8 cellular contexts compared by ENCODE assay signal in genomic region chr6:54267798-54268197, GRCh38. TPM values are rescaled to one million over a fixed set of nuclear protein-coding genes. Genes with fewer than 3 reads are reported as not detected.
DNase-seq lines count a peak whose midpoint lies in the region; ATAC-seq lines count a peak whose summit lies in the region.

No MANE protein-coding gene starts in this region.

- ATAC-seq in HG02870 (IDR thresholded peaks at IDR 0.05; ENCODE audit: unreplicated experiment) = peak; percentile 56
- peak; percentile 10 for ATAC-seq in left ventricle myocardium superior
- ATAC-seq in HG02588 (IDR thresholded peaks at IDR 0.05; ENCODE audit: unreplicated experiment) = no peak

- intact Hi-C loops in left ventricle myocardium superior (cut with micrococcal nuclease) = no loop called here

- DNase-seq in DMS53 treated with DMSO at 0.1 percent for 48 hours (lab: John Stamatoyannopoulos, UW; ENCODE audit: unreplicated experiment) (peak; percentile 57), RKO (ENCODE audit: low spot score) (peak; percentile 63), left ventricle myocardium superior (no peak), cortex of kidney (lab: John Stamatoyannopoulos, UW) (no peak), pons (ENCODE audit: low spot score) (no peak)
- no peak for DNase-seq in activated CD4-positive, alpha-beta T cell treated with anti-CD3 and anti-CD28 coated beads for 4 hours

RNA-seq across cellular contexts. Expression of gene TINAG, which starts 40.4 kb away (rescaled TPM):
- 0.15 TPM for total RNA-seq in left ventricle myocardium superior

Comparison
In these comparisons a context has a peak if more than half of its experiments do, and no peak if none do; other contexts are left out.
1. DNase-seq: peak in DMS53 treated with DMSO at 0.1 percent for 48 hours (single experiment) and RKO (single experiment); none in left ventricle myocardium superior (single experiment), cortex of kidney (single experiment), pons (single experiment) and activated CD4-positive, alpha-beta T cell treated with anti-CD3 and anti-CD28 coated beads for 4 hours (0 of 2).